In the genomic region with DNA sequence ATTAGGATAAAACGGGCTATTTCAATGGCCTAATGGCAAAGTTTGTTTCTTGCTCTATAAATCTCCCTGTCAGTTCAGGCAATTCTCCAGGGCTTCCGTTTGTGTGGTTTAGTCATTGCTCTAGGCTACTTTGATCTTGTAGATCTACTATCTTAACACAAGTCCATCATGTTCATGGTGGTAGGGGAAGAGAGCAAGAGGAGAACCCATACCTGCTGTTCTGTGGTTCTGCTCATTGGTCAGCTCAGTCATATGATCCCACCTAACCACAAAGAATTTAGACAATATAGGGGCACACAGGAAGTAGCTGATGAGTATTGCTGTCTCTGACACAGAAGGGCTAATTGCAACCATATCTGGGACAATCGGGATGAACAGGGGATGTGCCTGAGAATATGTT, we compare ENCODE assay signal across 1 cellular context.
TF ChIP-seq lines count a peak whose summit lies in the region.

No MANE protein-coding gene starts in this region.

TF ChIP-seq in HEK293, 187 proteins besides CTCF, POLR2A, EP300 and RAD21 (continued from another document):
- TF ChIP-seq ZSCAN23 (tag by site-specific recombination; IDR thresholded peaks at IDR 0.05) (no peak), SP3 (tag by site-specific recombination; IDR thresholded peaks at IDR 0.05) (no peak), ZSCAN30 (tag by site-specific recombination; IDR thresholded peaks at IDR 0.05) (no peak), ZNF394 (tag by site-specific recombination; IDR thresholded peaks at IDR 0.05; ENCODE audit: borderline replicate concordance) (0 out of 2 replicates have a peak, but pooled peaks have one; percentile 23), SETDB1 (IDR thresholded peaks at IDR 0.05; ENCODE audit: insufficient read length, low read length) (no peak), ZNF660 (tag by site-specific recombination; IDR thresholded peaks at IDR 0.05) (no peak), ZBTB20 (tag by site-specific recombination; IDR thresholded peaks at IDR 0.05) (no peak), ZNF416 (tag by site-specific recombination; IDR thresholded peaks at IDR 0.05) (no peak), ZNF792 (tag by site-specific recombination; IDR thresholded peaks at IDR 0.05) (no peak), ZNF626 (tag by site-specific recombination; IDR thresholded peaks at IDR 0.05) (no peak), ZNF629 (tag by site-specific recombination; IDR thresholded peaks at IDR 0.05) (no peak), ZNF473 (tag by site-specific recombination; IDR thresholded peaks at IDR 0.05) (no peak), ZBTB1 (tag by site-specific recombination; IDR thresholded peaks at IDR 0.05) (no peak), ZNF350 (tag by site-specific recombination; IDR thresholded peaks at IDR 0.05) (no peak), ZNF114 (tag by site-specific recombination; IDR thresholded peaks at IDR 0.05) (no peak), ZNF214 (tag by site-specific recombination; IDR thresholded peaks at IDR 0.05; ENCODE audit: borderline replicate concordance) (no peak)
- TF ChIP-seq, protein P1, sequence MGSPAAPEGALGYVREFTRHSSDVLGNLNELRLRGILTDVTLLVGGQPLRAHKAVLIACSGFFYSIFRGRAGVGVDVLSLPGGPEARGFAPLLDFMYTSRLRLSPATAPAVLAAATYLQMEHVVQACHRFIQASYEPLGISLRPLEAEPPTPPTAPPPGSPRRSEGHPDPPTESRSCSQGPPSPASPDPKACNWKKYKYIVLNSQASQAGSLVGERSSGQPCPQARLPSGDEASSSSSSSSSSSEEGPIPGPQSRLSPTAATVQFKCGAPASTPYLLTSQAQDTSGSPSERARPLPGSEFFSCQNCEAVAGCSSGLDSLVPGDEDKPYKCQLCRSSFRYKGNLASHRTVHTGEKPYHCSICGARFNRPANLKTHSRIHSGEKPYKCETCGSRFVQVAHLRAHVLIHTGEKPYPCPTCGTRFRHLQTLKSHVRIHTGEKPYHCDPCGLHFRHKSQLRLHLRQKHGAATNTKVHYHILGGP (tag by site-specific recombination; IDR thresholded peaks at IDR 0.05) = no peak
- TF ChIP-seq, protein P2, sequence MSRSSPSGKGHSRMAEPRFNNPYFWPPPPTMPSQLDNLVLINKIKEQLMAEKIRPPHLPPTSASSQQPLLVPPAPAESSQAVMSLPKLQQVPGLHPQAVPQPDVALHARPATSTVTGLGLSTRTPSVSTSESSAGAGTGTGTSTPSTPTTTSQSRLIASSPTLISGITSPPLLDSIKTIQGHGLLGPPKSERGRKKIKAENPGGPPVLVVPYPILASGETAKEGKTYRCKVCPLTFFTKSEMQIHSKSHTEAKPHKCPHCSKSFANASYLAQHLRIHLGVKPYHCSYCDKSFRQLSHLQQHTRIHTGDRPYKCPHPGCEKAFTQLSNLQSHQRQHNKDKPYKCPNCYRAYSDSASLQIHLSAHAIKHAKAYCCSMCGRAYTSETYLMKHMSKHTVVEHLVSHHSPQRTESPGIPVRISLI (tag by site-specific recombination; IDR thresholded peaks at IDR 0.05) = no peak
- TF ChIP-seq, protein P3, sequence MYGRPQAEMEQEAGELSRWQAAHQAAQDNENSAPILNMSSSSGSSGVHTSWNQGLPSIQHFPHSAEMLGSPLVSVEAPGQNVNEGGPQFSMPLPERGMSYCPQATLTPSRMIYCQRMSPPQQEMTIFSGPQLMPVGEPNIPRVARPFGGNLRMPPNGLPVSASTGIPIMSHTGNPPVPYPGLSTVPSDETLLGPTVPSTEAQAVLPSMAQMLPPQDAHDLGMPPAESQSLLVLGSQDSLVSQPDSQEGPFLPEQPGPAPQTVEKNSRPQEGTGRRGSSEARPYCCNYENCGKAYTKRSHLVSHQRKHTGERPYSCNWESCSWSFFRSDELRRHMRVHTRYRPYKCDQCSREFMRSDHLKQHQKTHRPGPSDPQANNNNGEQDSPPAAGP (tag by site-specific recombination; IDR thresholded peaks at IDR 0.05) = no peak
- TF ChIP-seq, protein P4, sequence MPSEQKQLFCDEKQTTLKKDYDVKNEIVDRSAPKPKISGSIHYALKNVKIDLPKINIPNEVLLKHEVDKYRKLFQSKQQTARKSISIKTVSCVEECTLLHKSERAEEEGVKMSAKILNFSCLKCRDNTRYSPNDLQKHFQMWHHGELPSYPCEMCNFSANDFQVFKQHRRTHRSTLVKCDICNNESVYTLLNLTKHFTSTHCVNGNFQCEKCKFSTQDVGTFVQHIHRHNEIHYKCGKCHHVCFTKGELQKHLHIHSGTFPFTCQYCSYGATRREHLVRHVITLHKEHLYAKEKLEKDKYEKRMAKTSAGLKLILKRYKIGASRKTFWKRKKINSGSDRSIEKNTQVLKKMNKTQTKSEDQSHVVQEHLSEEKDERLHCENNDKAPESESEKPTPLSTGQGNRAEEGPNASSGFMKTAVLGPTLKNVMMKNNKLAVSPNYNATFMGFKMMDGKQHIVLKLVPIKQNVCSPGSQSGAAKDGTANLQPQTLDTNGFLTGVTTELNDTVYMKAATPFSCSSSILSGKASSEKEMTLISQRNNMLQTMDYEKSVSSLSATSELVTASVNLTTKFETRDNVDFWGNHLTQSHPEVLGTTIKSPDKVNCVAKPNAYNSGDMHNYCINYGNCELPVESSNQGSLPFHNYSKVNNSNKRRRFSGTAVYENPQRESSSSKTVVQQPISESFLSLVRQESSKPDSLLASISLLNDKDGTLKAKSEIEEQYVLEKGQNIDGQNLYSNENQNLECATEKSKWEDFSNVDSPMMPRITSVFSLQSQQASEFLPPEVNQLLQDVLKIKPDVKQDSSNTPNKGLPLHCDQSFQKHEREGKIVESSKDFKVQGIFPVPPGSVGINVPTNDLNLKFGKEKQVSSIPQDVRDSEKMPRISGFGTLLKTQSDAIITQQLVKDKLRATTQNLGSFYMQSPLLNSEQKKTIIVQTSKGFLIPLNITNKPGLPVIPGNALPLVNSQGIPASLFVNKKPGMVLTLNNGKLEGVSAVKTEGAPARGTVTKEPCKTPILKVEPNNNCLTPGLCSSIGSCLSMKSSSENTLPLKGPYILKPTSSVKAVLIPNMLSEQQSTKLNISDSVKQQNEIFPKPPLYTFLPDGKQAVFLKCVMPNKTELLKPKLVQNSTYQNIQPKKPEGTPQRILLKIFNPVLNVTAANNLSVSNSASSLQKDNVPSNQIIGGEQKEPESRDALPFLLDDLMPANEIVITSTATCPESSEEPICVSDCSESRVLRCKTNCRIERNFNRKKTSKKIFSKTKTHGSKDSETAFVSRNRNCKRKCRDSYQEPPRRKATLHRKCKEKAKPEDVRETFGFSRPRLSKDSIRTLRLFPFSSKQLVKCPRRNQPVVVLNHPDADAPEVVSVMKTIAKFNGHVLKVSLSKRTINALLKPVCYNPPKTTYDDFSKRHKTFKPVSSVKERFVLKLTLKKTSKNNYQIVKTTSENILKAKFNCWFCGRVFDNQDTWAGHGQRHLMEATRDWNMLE (tag by site-specific recombination; conservative IDR thresholded peaks at IDR 0.05; ENCODE audit: low read depth) = 0 out of 2 replicates have a peak, but pooled peaks have one; percentile 30
